In genomic region chr2:133166024-133166423, GRCh38 we compare ENCODE assay signal across 28 cellular contexts.
"Had no signal": no experiment of that assay in that cellular context is flagged by ENCODE, and none has a peak within 500 bp of the region (broad histone marks: within the 10 kb centered on the region; RNA-seq: fewer than 3 reads in every experiment).

No MANE protein-coding gene starts in this region.

- FAIRE-seq: endothelial cell of umbilical vein had no signal

- H3K9me3 ChIP-seq: ascending aorta, mucosa of descending colon, thoracic aorta had no signal

- H3K4me1 Mint-ChIP-seq: activated naive CD8-positive, alpha-beta T cell treated with anti-CD3 and anti-CD28 coated beads for 36 hours had no signal

- H3K9me3 Mint-ChIP-seq: activated naive CD8-positive, alpha-beta T cell treated with anti-CD3 and anti-CD28 coated beads for 36 hours; activated T-helper 1 cell treated with anti-CD3 and anti-CD28 coated beads, Interleukin-12 subunit alpha, Interleukin-12 subunit beta, Interleukin-2, Interleukin-4 antibody, amounts not matched to agents 30 ng/mL and 10 ng/mL and 1 ng/mL, durations not matched to agents 14 hours and 24 hours and 36 hours; T-helper 1 cell treated with Interleukin-12 subunit alpha and Interleukin-12 subunit beta and Interleukin-4 antibody, amounts not matched to agents 30 μg/mL and 1 μg/mL, for 36 hours; type B pancreatic cell had no signal

- H3K27ac ChIP-seq: ascending aorta, foreskin keratinocyte, thoracic aorta, WERI-Rb-1 had no signal

- H3K36me3 ChIP-seq: ascending aorta, thoracic aorta, WERI-Rb-1 had no signal

- H3K4me1 ChIP-seq: ascending aorta, foreskin keratinocyte had no signal

- DNase-seq: activated CD4-positive, alpha-beta T cell treated with anti-CD3 and anti-CD28 coated beads for 48 hours; activated CD4-positive, alpha-beta T cell treated with anti-CD3 and anti-CD28 coated beads, Interleukin-2, amount 50 U/mL, for 48 hours; activated CD8-positive, alpha-beta memory T cell treated with anti-CD3 and anti-CD28 coated beads for 24 hours; activated effector memory CD4-positive, alpha-beta T cell treated with anti-CD3 and anti-CD28 coated beads, Interleukin-2, amount 50 U/mL, for 16 hours; activated naive CD4-positive, alpha-beta T cell treated with anti-CD3 and anti-CD28 coated beads for 36 hours; activated naive CD8-positive, alpha-beta T cell treated with anti-CD3 and anti-CD28 coated beads for 36 hours; activated T-cell treated with anti-CD3 and anti-CD28 coated beads, Interleukin-2, amount 50 U/mL, for 1 hour; caudate nucleus; cortex of kidney; foreskin keratinocyte; islet precursor cell; left cardiac atrium; left ventricle myocardium superior; mucosa of descending colon; posterior cingulate gyrus; right cardiac atrium; stimulated activated CD4-positive, alpha-beta T cell treated with anti-CD3 and anti-CD28 coated beads, Interleukin-2, amount 100 ng/mL, for 48 hours; stimulated activated naive CD4-positive, alpha-beta T cell treated with Interleukin-2 at 50 U/mL for 16 hours; T1000; WERI-Rb-1 had no signal

- H3K4me3 ChIP-seq: ascending aorta, mucosa of descending colon, thoracic aorta had no signal

- H3K27ac Mint-ChIP-seq: activated naive CD4-positive, alpha-beta T cell treated with anti-CD3 and anti-CD28 coated beads for 36 hours; activated naive CD8-positive, alpha-beta T cell treated with anti-CD3 and anti-CD28 coated beads for 36 hours; activated T-helper 1 cell treated with anti-CD3 and anti-CD28 coated beads, Interleukin-12 subunit alpha, Interleukin-12 subunit beta, Interleukin-2, Interleukin-4 antibody, amounts not matched to agents 30 ng/mL and 10 ng/mL and 1 ng/mL, durations not matched to agents 14 hours and 24 hours and 36 hours; natural killer cell treated with Interleukin-12 subunit alpha and Interleukin-12 subunit beta and Interleukin-15 and Interleukin-18, amount 100 ng/mL, for 72 hours; T-helper 1 cell treated with Interleukin-12 subunit alpha and Interleukin-12 subunit beta and Interleukin-4 antibody, amounts not matched to agents 30 μg/mL and 1 μg/mL, for 36 hours; type B pancreatic cell had no signal

- H3K4me3 Mint-ChIP-seq: activated naive CD4-positive, alpha-beta T cell treated with anti-CD3 and anti-CD28 coated beads for 36 hours; activated naive CD8-positive, alpha-beta T cell treated with anti-CD3 and anti-CD28 coated beads for 36 hours; activated T-helper 1 cell treated with anti-CD3 and anti-CD28 coated beads, Interleukin-12 subunit alpha, Interleukin-12 subunit beta, Interleukin-2, Interleukin-4 antibody, amounts not matched to agents 30 ng/mL and 10 ng/mL and 1 ng/mL, durations not matched to agents 14 hours and 24 hours and 36 hours; natural killer cell treated with Interleukin-12 subunit alpha and Interleukin-12 subunit beta and Interleukin-15 and Interleukin-18, amount 100 ng/mL, for 72 hours; T-helper 1 cell treated with Interleukin-12 subunit alpha and Interleukin-12 subunit beta and Interleukin-4 antibody, amounts not matched to agents 30 μg/mL and 1 μg/mL, for 36 hours; type B pancreatic cell had no signal

- ATAC-seq: activated CD4-positive, CD25-positive, alpha-beta regulatory T cell treated with anti-CD3 and anti-CD28 coated beads, Interleukin-2, amount 50 U/mL, for 24 hours; foreskin keratinocyte; left cardiac atrium; left ventricle myocardium superior; mucosa of descending colon; natural killer cell treated with Interleukin-12 subunit alpha and Interleukin-12 subunit beta and Interleukin-15 and Interleukin-18, amount 100 ng/mL, for 72 hours; right cardiac atrium had no signal

- H3K36me3 Mint-ChIP-seq: activated naive CD8-positive, alpha-beta T cell treated with anti-CD3 and anti-CD28 coated beads for 36 hours; natural killer cell treated with Interleukin-12 subunit alpha and Interleukin-12 subunit beta and Interleukin-15 and Interleukin-18, amount 100 ng/mL, for 72 hours; type B pancreatic cell had no signal

- H3K27me3 ChIP-seq: ascending aorta, foreskin keratinocyte had no signal

- H3K27me3 Mint-ChIP-seq: activated naive CD8-positive, alpha-beta T cell treated with anti-CD3 and anti-CD28 coated beads for 36 hours; natural killer cell treated with Interleukin-12 subunit alpha and Interleukin-12 subunit beta and Interleukin-15 and Interleukin-18, amount 100 ng/mL, for 72 hours had no signal
